14 cellular contexts compared by ENCODE assay signal in the genomic region with DNA sequence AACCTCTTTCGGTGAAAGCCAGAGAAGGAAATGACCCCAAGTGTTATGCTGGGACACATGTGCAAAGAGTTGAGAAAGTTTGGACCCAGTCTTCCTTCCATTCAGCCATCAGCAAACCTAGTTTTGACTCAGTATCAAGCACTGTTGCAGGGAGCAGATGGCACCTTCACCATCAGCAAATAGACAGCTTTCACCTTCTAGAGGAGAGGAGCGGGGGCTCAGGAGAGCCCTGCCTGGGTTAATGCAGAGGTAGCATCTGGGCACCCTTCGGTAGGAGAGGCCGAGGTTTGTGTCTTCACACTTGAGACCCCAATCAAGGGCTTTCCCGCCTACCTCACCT. TPM values are rescaled to one million over a fixed set of nuclear protein-coding genes. Genes with fewer than 3 reads are reported as not detected.
A peak's percentile ranks its signal among the peaks of the same experiment; 100 is the strongest.
DNase-seq lines count a peak whose midpoint lies in the region; ATAC-seq, FAIRE-seq and TF ChIP-seq lines count a peak whose summit lies in the region.
"Had no signal": no experiment of that assay in that cellular context is flagged by ENCODE, and none has a peak within 500 bp of the region (broad histone marks: within the 10 kb centered on the region; RNA-seq: fewer than 3 reads in every experiment).

No MANE protein-coding gene starts in this region.

- intact Hi-C loops in Caco-2 (cut with micrococcal nuclease; ENCODE audit: unreplicated experiment) (no loop called here), pancreas (cut with DNase I) (no loop called here)

- peaks cover 56% of the 10 kb centered on the region for H3K4me1 Mint-ChIP-seq in Caco-2 (ENCODE audit: low read depth, unreplicated experiment)
- peaks cover 26% of the 10 kb centered on the region for H3K4me1 Mint-ChIP-seq in endodermal cell

- H3K4me3 Mint-ChIP-seq in Caco-2 (ENCODE audit: unreplicated experiment) (peak overlapping the region; percentile 77), endodermal cell (peak overlapping the region; percentile 40)
- H3K4me3 Mint-ChIP-seq: T-helper 1 cell treated with Interleukin-12 subunit alpha and Interleukin-12 subunit beta and Interleukin-4 antibody, amounts not matched to agents 30 μg/mL and 1 μg/mL, for 36 hours had no signal

- BruUV-seq in Caco-2 (replicated peaks; lab: Mats Ljungman, UMichigan): no TSS peak

- no peak for DNase-seq in Caco-2
- peak; percentile 60 for DNase-seq in NCI-H69 (lab: John Stamatoyannopoulos, UW)
- DNase-seq in endodermal cell: peak; percentile 45
- DNase-seq in pancreas: no peak
- no peak for DNase-seq in globus pallidus (ENCODE audit: low spot score)
- DNase-seq: NCI-H226; stimulated activated CD4-positive, alpha-beta T cell treated with anti-CD3 and anti-CD28 coated beads, Interleukin-2, amount 100 ng/mL, for 24 hours had no signal

- peaks cover 62% of the 10 kb centered on the region for H3K4me1 ChIP-seq in Caco-2
- peaks cover 30% of the 10 kb centered on the region for H3K4me1 ChIP-seq in endodermal cell (ENCODE audit: control insufficient read depth, insufficient read depth, low read length)
- H3K4me1 ChIP-seq in pancreas: peaks cover 23 to 29% (median 23%) of the 10 kb centered on the region in 3 donors

- no peaks in the 10 kb centered on the region for H3K27me3 Mint-ChIP-seq in Caco-2 (ENCODE audit: insufficient read depth, unreplicated experiment)
- peaks cover 46% of the 10 kb centered on the region for H3K27me3 Mint-ChIP-seq in endodermal cell (ENCODE audit: insufficient read depth)

- no peaks in the 10 kb centered on the region for H3K9me3 ChIP-seq in Caco-2
- H3K9me3 ChIP-seq in endodermal cell (ENCODE audit: control insufficient read depth, low read length): no peaks in the 10 kb centered on the region
- no peaks in the 10 kb centered on the region for H3K9me3 ChIP-seq in pancreas

- ATAC-seq in pancreas (peak in 2 of 4 donors; percentile 4 to 19), HG03175 (IDR thresholded peaks at IDR 0.05; ENCODE audit: unreplicated experiment) (no peak), HG03457 (IDR thresholded peaks at IDR 0.05; ENCODE audit: unreplicated experiment) (no peak), GM21367 (IDR thresholded peaks at IDR 0.05; ENCODE audit: unreplicated experiment) (no peak)
- ATAC-seq: esophagus mucosa had no signal

- H3K4me3 ChIP-seq in Caco-2 (ENCODE audit: low read depth, low read length) (no peak overlapping the region), endodermal cell (ENCODE audit: low read length) (peak overlapping the region; percentile 75), pancreas (peak overlapping the region in 3 of 4 donors; percentile 39 to 61 (median 54))
- H3K4me3 ChIP-seq: lung had no signal

- H3K27me3 ChIP-seq in Caco-2 (replicated peaks; ENCODE audit: control insufficient read depth, insufficient read depth, low read length) (no peaks in the 10 kb centered on the region), endodermal cell (ENCODE audit: control insufficient read depth, insufficient read depth, low read length, poor library complexity, severe bottlenecking) (peaks cover 14% of the 10 kb centered on the region), pancreas (no peaks in the 10 kb centered on the region)

- WGBS in endodermal cell (ENCODE audit: insufficient coverage in 1 of 2, insufficient read length in 1 of 2), 2 experiments: 88 to 94% methylated on average over 4 to 5 of the region's 5 CpGs
- WGBS in pancreas, 2 donors: 46% methylated on average over 5 of the region's 5 CpGs

- H3K27ac Mint-ChIP-seq in Caco-2 (ENCODE audit: unreplicated experiment): peak overlapping the region; percentile 97
- no peak overlapping the region for H3K27ac Mint-ChIP-seq in endodermal cell
- H3K27ac Mint-ChIP-seq: T-helper 1 cell treated with Interleukin-12 subunit alpha and Interleukin-12 subunit beta and Interleukin-4 antibody, amounts not matched to agents 30 μg/mL and 1 μg/mL, for 36 hours had no signal

- no peak overlapping the region for H3K9ac ChIP-seq in endodermal cell (ENCODE audit: extremely low read depth, low read length, poor library complexity, severe bottlenecking)

- H3K36me3 Mint-ChIP-seq in Caco-2 (ENCODE audit: insufficient read depth, unreplicated experiment) (peaks cover 18% of the 10 kb centered on the region), endodermal cell (ENCODE audit: low read depth) (peaks cover 41% of the 10 kb centered on the region)

- no peak overlapping the region for H3K27ac ChIP-seq in endodermal cell (ENCODE audit: low read depth, low read length)
- peak overlapping the region; percentile 63 to 79 (median 74) for H3K27ac ChIP-seq in pancreas

- TF ChIP-seq CTCF in Caco-2 (IDR thresholded peaks at IDR 0.05; ENCODE audit: insufficient read depth in 1 of 2, low read depth in 1 of 2, low read length in 1 of 2, severe bottlenecking in 1 of 2, unreplicated experiment in 1 of 2) (no peak), endodermal cell (conservative IDR thresholded peaks at IDR 0.05) (no peak), pancreas (IDR thresholded peaks at IDR 0.05) (no peak)

- POLR2A ChIA-PET in Caco-2 (lab: Charles Lee): no interaction called here

- H3K36me3 ChIP-seq in Caco-2 (ENCODE audit: control insufficient read depth, insufficient read depth, low read length) (peaks cover 6% of the 10 kb centered on the region; the same call in 1 of the 2 replicates), endodermal cell (ENCODE audit: control insufficient read depth, insufficient read depth, low read length) (peaks cover 41% of the 10 kb centered on the region), pancreas (peaks cover 0 to 21% (median 11%) of the 10 kb centered on the region in 3 donors)

- no peak for FAIRE-seq in pancreas (lab: Jason Lieb, UNC)

- CTCF ChIA-PET in Caco-2 (lab: Charles Lee): interaction anchor here (0.6 to 3.4 kb wide), 6 partner anchors 12 to 1529 kb away, joined by 3 to 91 read pairs (median 6); a partner anchor contains a TSS

- H3K9me3 Mint-ChIP-seq in Caco-2 (ENCODE audit: unreplicated experiment) (no peaks in the 10 kb centered on the region), endodermal cell (no peaks in the 10 kb centered on the region)
- H3K9me3 Mint-ChIP-seq: T-helper 1 cell treated with Interleukin-12 subunit alpha and Interleukin-12 subunit beta and Interleukin-4 antibody, amounts not matched to agents 30 μg/mL and 1 μg/mL, for 36 hours had no signal

RNA-seq across cellular contexts. Expression of a gene that starts 16.2 kb away (rescaled TPM):
- total RNA-seq in Caco-2 (2022): not detected in 2 replicates
- total RNA-seq in endodermal cell: not detected
- polyA plus RNA-seq in endodermal cell (2013, experiment 1 of 2): not detected
- not detected for polyA plus RNA-seq in endodermal cell (2013, experiment 2 of 2)
- not detected for total RNA-seq in pancreas
- not detected for polyA plus RNA-seq in pancreas
- total RNA-seq: esophagus mucosa, HT-29, lung had no signal
- polyA plus RNA-seq: lung had no signal

RNA-seq across cellular contexts. Expression of a gene that starts 18.8 kb away (rescaled TPM):
- total RNA-seq in Caco-2 (2022): 13.9 and 14.4 TPM in 2 replicates
- total RNA-seq in endodermal cell: 10 to 100 TPM; 17.8 to 21.1 TPM
- polyA plus RNA-seq in endodermal cell (2013, experiment 1 of 2): 5.7 TPM
- 7.9 TPM for polyA plus RNA-seq in endodermal cell (2013, experiment 2 of 2)
- total RNA-seq in pancreas: 1 to 10 TPM; 4.4 to 9.1 (median 6.6) TPM
- polyA plus RNA-seq in pancreas: 10 to 100 TPM in 1 of 2 donors, 1 to 10 TPM in 1; 5.9 to 15.4 TPM

RNA-seq across cellular contexts. Expression of a gene that starts 22.0 kb away (rescaled TPM):
- total RNA-seq in Caco-2 (2022) (0.56 and 1.2 TPM in 2 replicates), endodermal cell (under 1 TPM; 0.62 to 0.66 TPM), pancreas (10 to 100 TPM in 3 of 6 donors, 1 to 10 TPM in 3; 6.7 to 22.9 (median 10.4) TPM)
- polyA plus RNA-seq in endodermal cell (2013, experiment 1 of 2): 5.5 TPM
- polyA plus RNA-seq in endodermal cell (2013, experiment 2 of 2): 4.8 TPM
- polyA plus RNA-seq in pancreas: 10 to 100 TPM; 22.2 to 27.9 TPM

RNA-seq across cellular contexts. Expression of a gene that starts 28.4 kb away (rescaled TPM):
- total RNA-seq in Caco-2 (2022) (85.8 and 92.7 TPM in 2 replicates), endodermal cell (10 to 100 TPM; 51.8 to 76.3 TPM), pancreas (10 to 100 TPM in 2 of 6 donors, 1 to 10 TPM in 4; 5.6 to 11.5 (median 8.5) TPM)
- 65.6 TPM for polyA plus RNA-seq in endodermal cell (2013, experiment 1 of 2)
- 64.4 TPM for polyA plus RNA-seq in endodermal cell (2013, experiment 2 of 2)
- polyA plus RNA-seq in pancreas: 1 to 10 TPM; 4.9 to 8.8 TPM

RNA-seq across cellular contexts. Expression of a gene that starts 45.8 kb away (rescaled TPM):
- total RNA-seq in Caco-2 (2022): 8.3 and 9.8 TPM in 2 replicates
- total RNA-seq in endodermal cell: 10 to 100 TPM; 21.9 to 28.3 TPM
- polyA plus RNA-seq in endodermal cell (2013, experiment 1 of 2): 18.9 TPM
- polyA plus RNA-seq in endodermal cell (2013, experiment 2 of 2): 19.8 TPM
- total RNA-seq in pancreas: 10 to 100 TPM; 11.2 to 46.7 (median 19.6) TPM
- polyA plus RNA-seq in pancreas: 10 to 100 TPM; 20.3 to 24.0 TPM

Comparison
In these comparisons a context has a peak if more than half of its experiments do, and no peak if none do; other contexts are left out.
1. DNase-seq: peak in NCI-H69 (single experiment) and endodermal cell (single experiment); none in Caco-2 (0 of 2), pancreas (0 of 6) and globus pallidus (single experiment).